27 cellular contexts compared by ENCODE assay signal in the genomic region with DNA sequence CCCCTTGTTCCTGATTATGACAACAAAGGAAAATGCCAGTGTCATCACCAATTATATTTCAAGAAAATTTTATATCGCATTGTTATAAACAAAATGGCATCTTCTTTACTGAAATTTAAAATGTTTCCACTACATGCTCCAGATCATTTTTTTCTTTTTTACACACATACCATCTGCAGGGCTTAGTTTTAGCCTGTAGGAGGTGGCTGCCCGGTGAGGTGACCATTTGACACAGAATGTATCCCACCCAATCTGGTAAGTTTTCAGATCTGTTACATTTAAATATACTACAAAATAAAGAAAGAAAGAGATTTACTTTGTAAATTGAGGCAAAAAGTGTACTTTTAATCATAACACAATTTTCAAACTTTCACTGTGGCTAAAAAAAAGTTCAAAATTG.
"Had no signal": no experiment of that assay in that cellular context is flagged by ENCODE, and none has a peak within 500 bp of the region (broad histone marks: within the 10 kb centered on the region; RNA-seq: fewer than 3 reads in every experiment).

No MANE protein-coding gene starts in this region.

- H3K4me3 ChIP-seq: SJCRH30 had no signal

- H3K36me3 Mint-ChIP-seq: activated naive CD8-positive, alpha-beta T cell had no signal

- DNase-seq: activated CD4-positive, alpha-beta memory T cell treated with anti-CD3 and anti-CD28 coated beads, Interleukin-2, amount 10 ng/mL, durations not matched to agents 7 days and 5 days; activated CD4-positive, alpha-beta T cell treated with anti-CD3 and anti-CD28 coated beads for 36 hours; activated CD4-positive, alpha-beta T cell treated with anti-CD3 and anti-CD28 coated beads, Interleukin-2, amount 50 U/mL, for 1 hour; activated gamma-delta T cell; activated naive CD4-positive, alpha-beta T cell treated with anti-CD3 and anti-CD28 coated beads for 36 hours; activated T-cell treated with anti-CD3 and anti-CD28 coated beads for 4 hours; activated T-cell treated with anti-CD3 and anti-CD28 coated beads, Interleukin-2, amount 50 U/mL, for 48 hours; amygdala; MM.1S; NCI-H1105; NCI-H1436; NCI-H1694 treated with DMSO at 0.1 percent for 48 hours; NCI-H2029 treated with DMSO at 0.1 percent for 48 hours; NCI-H345; NCI-H510A; NCI-H526 treated with DMSO at 0.1 percent for 48 hours; NCI-H82; OCI-M1; Right ventricle myocardium superior; SJCRH30; SK-N-SH; T-helper 1 cell had no signal

- H3K27me3 ChIP-seq: SJCRH30 had no signal

- H3K27ac Mint-ChIP-seq: activated CD4-positive, alpha-beta memory T cell treated with anti-CD3 and anti-CD28 coated beads, Interleukin-2, amount 10 ng/mL, durations not matched to agents 7 days and 5 days; activated CD4-positive, alpha-beta T cell treated with anti-CD3 and anti-CD28 coated beads for 36 hours; activated naive CD4-positive, alpha-beta T cell treated with anti-CD3 and anti-CD28 coated beads for 36 hours; activated naive CD8-positive, alpha-beta T cell; activated T-helper 17 cell treated with anti-CD3 and anti-CD28 coated beads, Interleukin-2, amount 50 U/mL, for 72 hours; brain had no signal

- H3K4me1 Mint-ChIP-seq: activated CD4-positive, alpha-beta memory T cell treated with anti-CD3 and anti-CD28 coated beads, Interleukin-2, amount 10 ng/mL, durations not matched to agents 7 days and 5 days; activated T-helper 17 cell treated with anti-CD3 and anti-CD28 coated beads, Interleukin-2, amount 50 U/mL, for 72 hours; brain; central memory CD8-positive, alpha-beta T cell had no signal

- H3K4me3 Mint-ChIP-seq: activated CD4-positive, alpha-beta memory T cell treated with anti-CD3 and anti-CD28 coated beads, Interleukin-2, amount 10 ng/mL, durations not matched to agents 7 days and 5 days; activated CD4-positive, alpha-beta T cell treated with anti-CD3 and anti-CD28 coated beads for 36 hours; activated naive CD4-positive, alpha-beta T cell treated with anti-CD3 and anti-CD28 coated beads for 36 hours; activated naive CD8-positive, alpha-beta T cell; activated T-helper 17 cell treated with anti-CD3 and anti-CD28 coated beads, Interleukin-2, amount 50 U/mL, for 72 hours; brain; central memory CD8-positive, alpha-beta T cell had no signal

- H3K9me3 Mint-ChIP-seq: activated CD4-positive, alpha-beta memory T cell treated with anti-CD3 and anti-CD28 coated beads, Interleukin-2, amount 10 ng/mL, durations not matched to agents 7 days and 5 days; activated naive CD4-positive, alpha-beta T cell treated with anti-CD3 and anti-CD28 coated beads for 36 hours; activated T-helper 17 cell treated with anti-CD3 and anti-CD28 coated beads, Interleukin-2, amount 50 U/mL, for 72 hours; brain; central memory CD8-positive, alpha-beta T cell had no signal

- H3K27me3 Mint-ChIP-seq: activated CD4-positive, alpha-beta memory T cell treated with anti-CD3 and anti-CD28 coated beads, Interleukin-2, amount 10 ng/mL, durations not matched to agents 7 days and 5 days; activated naive CD8-positive, alpha-beta T cell; central memory CD8-positive, alpha-beta T cell had no signal

- ATAC-seq: activated CD4-positive, alpha-beta T cell treated with anti-CD3 and anti-CD28 coated beads for 36 hours; activated T-helper 17 cell treated with anti-CD3 and anti-CD28 coated beads, Interleukin-2, amount 50 U/mL, for 72 hours; Panc1 had no signal
